1 cellular context compared by ENCODE assay signal in genomic region chr3:133042778-133043177, GRCh38.
TF ChIP-seq lines count a peak whose summit lies in the region.

No MANE protein-coding gene starts in this region.

TF ChIP-seq in IMR-90, 13 proteins besides CTCF, POLR2A, EP300 and RAD21 (continued from another document):
- no peak for TF ChIP-seq ELK1 (IDR thresholded peaks at IDR 0.05; ENCODE audit: borderline replicate concordance, low read depth, low read length)
TF ChIP-seq in IMR-90: peak in this region for 0.
